In genomic region chr4:2251073-2251794, GRCh38 we compare ENCODE assay signal across 14 cellular contexts. TPM values are rescaled to one million over a fixed set of nuclear protein-coding genes. Genes with fewer than 3 reads are reported as not detected.
DNase-seq lines count a peak whose midpoint lies in the region; ATAC-seq and TF ChIP-seq lines count a peak whose summit lies in the region.
"Had no signal": no experiment of that assay in that cellular context is flagged by ENCODE, and none has a peak within 500 bp of the region (broad histone marks: within the 10 kb centered on the region; RNA-seq: fewer than 3 reads in every experiment).

No MANE protein-coding gene starts in this region.

- no peak overlapping the region for H2AFZ ChIP-seq in neuronal stem cell (ENCODE audit: low read length)
- H2AFZ ChIP-seq in GM23338, result no peak overlapping the region

- no peaks in the 10 kb centered on the region for H3K9me3 ChIP-seq in neuronal stem cell (replicated peaks in 1 of 2; ENCODE audit: control insufficient read depth in 2 of 2, insufficient read depth in 1 of 2, low read depth in 1 of 2, low read length in 2 of 2)
- H3K9me3 ChIP-seq: SJSA1 had no signal

- in situ Hi-C loops in GM13977 (cut with MboI; ENCODE audit: low pct_unique_long_range_greater_than_20kb, low sequenced_read_pairs, unreplicated experiment), result no loop called here

- H3K27ac Mint-ChIP-seq in CD14-positive monocyte (peak overlapping the region in 2 of 7 donors; percentile 6 to 20), GM23338 (no peak overlapping the region)
- H3K27ac Mint-ChIP-seq in central memory CD8-positive, alpha-beta T cell (ENCODE audit: low read depth), result no peak overlapping the region
- H3K27ac Mint-ChIP-seq: activated CD4-positive, alpha-beta T cell treated with anti-CD3 and anti-CD28 coated beads, Interleukin-2, amount 10 ng/mL, durations not matched to agents 24 days and 14 days; activated naive CD8-positive, alpha-beta T cell treated with anti-CD3 and anti-CD28 coated beads, Interleukin-2, amount 50 U/mL, for 24 hours had no signal

- H3K36me3 Mint-ChIP-seq in CD14-positive monocyte (peaks cover 46 to 70% of the 10 kb centered on the region in 2 donors), GM23338 (ENCODE audit: low read depth) (no peaks in the 10 kb centered on the region; the same call in 2 of the 3 replicates)
- peaks cover 50% of the 10 kb centered on the region for H3K36me3 Mint-ChIP-seq in central memory CD8-positive, alpha-beta T cell (ENCODE audit: insufficient read depth)
- peaks cover 9% of the 10 kb centered on the region for H3K36me3 Mint-ChIP-seq in activated T-cell treated with anti-CD3 and anti-CD28 coated beads, Interleukin-2, amount 50 U/mL, for 4 hours (ENCODE audit: insufficient read depth)

- H3K4me2 ChIP-seq in neuronal stem cell (ENCODE audit: insufficient read depth, low read length, poor library complexity, severe bottlenecking), result no peak overlapping the region
- no peak overlapping the region for H3K4me2 ChIP-seq in GM23338

- ATAC-seq in central memory CD8-positive, alpha-beta T cell (replicated peaks; ENCODE audit: extremely low read depth, poor library complexity, severe bottlenecking), result no peak
- no peak for ATAC-seq in activated T-cell treated with anti-CD3 and anti-CD28 coated beads, Interleukin-2, amount 50 U/mL, for 4 hours
- no peak for ATAC-seq in GM23338
- ATAC-seq: activated naive CD8-positive, alpha-beta T cell treated with anti-CD3 and anti-CD28 coated beads, Interleukin-2, amount 50 U/mL, for 24 hours; naive thymus-derived CD4-positive, alpha-beta T cell had no signal

- H3K4me1 ChIP-seq in neuronal stem cell (ENCODE audit: control insufficient read depth in 2 of 2, insufficient read depth in 1 of 2, low read depth in 1 of 2, low read length in 2 of 2) (no peaks in the 10 kb centered on the region), GM23338 (ENCODE audit: insufficient read depth) (peaks cover 5% of the 10 kb centered on the region; the same call in 1 of the 2 replicates)
- H3K4me1 ChIP-seq: SJSA1 had no signal

- no CpG with 5 or more reads among the region's 25 CpGs for WGBS in neuronal stem cell (ENCODE audit: extremely low coverage in 2 of 2, insufficient read length in 2 of 2, insufficient replicate concordance in 1 of 2), 2 donors

- no peak overlapping the region for H4K8ac ChIP-seq in neuronal stem cell (ENCODE audit: low read depth, low read length)

- H3F3A ChIP-seq in GM23338 (replicated peaks; ENCODE audit: low read depth), result no peaks in the 10 kb centered on the region

- intact Hi-C loops in CD14-positive monocyte (cut with micrococcal nuclease), result no loop called here

- no peak overlapping the region for H3K4me3 Mint-ChIP-seq in CD14-positive monocyte
- no peak overlapping the region for H3K4me3 Mint-ChIP-seq in central memory CD8-positive, alpha-beta T cell
- H3K4me3 Mint-ChIP-seq in activated T-cell treated with anti-CD3 and anti-CD28 coated beads, Interleukin-2, amount 50 U/mL, for 4 hours, result no peak overlapping the region
- H3K4me3 Mint-ChIP-seq in GM23338, result no peak overlapping the region
- H3K4me3 Mint-ChIP-seq: activated CD4-positive, alpha-beta T cell treated with anti-CD3 and anti-CD28 coated beads, Interleukin-2, amount 10 ng/mL, durations not matched to agents 24 days and 14 days; activated naive CD8-positive, alpha-beta T cell treated with anti-CD3 and anti-CD28 coated beads, Interleukin-2, amount 50 U/mL, for 24 hours; naive thymus-derived CD4-positive, alpha-beta T cell had no signal

- H4K91ac ChIP-seq in neuronal stem cell (ENCODE audit: low read depth, low read length, poor library complexity), result no peak overlapping the region

- H3K36me3 ChIP-seq in neuronal stem cell (replicated peaks in 1 of 2; ENCODE audit: control insufficient read depth in 2 of 2, insufficient read depth in 2 of 2, low read length in 2 of 2) (peaks cover 32 to 36% of the 10 kb centered on the region in 2 donors), GM23338 (ENCODE audit: insufficient read depth) (no peaks in the 10 kb centered on the region)
- H3K36me3 ChIP-seq: SJSA1 had no signal

- peak; percentile 41 for DNase-seq in CD14-positive monocyte (ENCODE audit: low spot score)
- peak; percentile 17 for DNase-seq in GM13977 (ENCODE audit: low spot score)
- peak; percentile 8 to 13 for DNase-seq in central memory CD8-positive, alpha-beta T cell (ENCODE audit: low spot score in 2 of 2)
- no peak for DNase-seq in neuronal stem cell (ENCODE audit: low spot score)
- no peak for DNase-seq in COLO668 (lab: John Stamatoyannopoulos, UW; ENCODE audit: unreplicated experiment)
- DNase-seq in activated T-cell treated with anti-CD3 and anti-CD28 coated beads, Interleukin-2, amount 50 U/mL, for 4 hours, result no peak
- no peak for DNase-seq in GM23338 (ENCODE audit: low spot score)
- no peak for DNase-seq in iPS-NIHi7 (ENCODE audit: extremely low spot score)
- DNase-seq: activated CD4-positive, alpha-beta T cell treated with anti-CD3 and anti-CD28 coated beads, Interleukin-2, amount 10 ng/mL, durations not matched to agents 24 days and 14 days; activated naive CD8-positive, alpha-beta T cell treated with anti-CD3 and anti-CD28 coated beads, Interleukin-2, amount 50 U/mL, for 24 hours; NCI-H1436 had no signal

- H3K27ac ChIP-seq in neuronal stem cell (replicated peaks; ENCODE audit: low read length) (no peak overlapping the region), GM23338 (ENCODE audit: low read depth) (no peak overlapping the region)
- H3K27ac ChIP-seq: coronary artery, SJSA1 had no signal

- no peaks in the 10 kb centered on the region for H3K9me3 Mint-ChIP-seq in CD14-positive monocyte
- H3K9me3 Mint-ChIP-seq in central memory CD8-positive, alpha-beta T cell, result no peaks in the 10 kb centered on the region
- no peaks in the 10 kb centered on the region for H3K9me3 Mint-ChIP-seq in activated T-cell treated with anti-CD3 and anti-CD28 coated beads, Interleukin-2, amount 50 U/mL, for 4 hours
- no peaks in the 10 kb centered on the region for H3K9me3 Mint-ChIP-seq in GM23338
- H3K9me3 Mint-ChIP-seq: activated CD4-positive, alpha-beta T cell treated with anti-CD3 and anti-CD28 coated beads, Interleukin-2, amount 10 ng/mL, durations not matched to agents 24 days and 14 days; activated naive CD8-positive, alpha-beta T cell treated with anti-CD3 and anti-CD28 coated beads, Interleukin-2, amount 50 U/mL, for 24 hours; naive thymus-derived CD4-positive, alpha-beta T cell had no signal

- H3K9ac ChIP-seq in neuronal stem cell (ENCODE audit: low read depth, low read length, poor library complexity), result no peak overlapping the region

- no peak overlapping the region for H3K18ac ChIP-seq in neuronal stem cell (ENCODE audit: low read length)

- TF ChIP-seq CTCF in CD14-positive monocyte (IDR thresholded peaks at IDR 0.05) (no peak), GM13977 (IDR thresholded peaks at IDR 0.05; ENCODE audit: extremely low read depth, insufficient read depth, missing control alignments) (no peak), GM23338 (conservative IDR thresholded peaks at IDR 0.05; ENCODE audit: low read depth in 2 of 2) (no peak)

- no peak overlapping the region for H3K4ac ChIP-seq in neuronal stem cell (ENCODE audit: low read length)

- no peak overlapping the region for H2BK5ac ChIP-seq in neuronal stem cell (ENCODE audit: low read length)

- no peak overlapping the region for H2BK15ac ChIP-seq in neuronal stem cell (ENCODE audit: low read length)

- no peak overlapping the region for H2AK5ac ChIP-seq in neuronal stem cell (ENCODE audit: low read depth, low read length)

- no peaks in the 10 kb centered on the region for H3K9me2 ChIP-seq in GM23338 (ENCODE audit: insufficient read depth)

- H3K79me1 ChIP-seq in neuronal stem cell (ENCODE audit: low read depth, low read length), result peaks cover 4% of the 10 kb centered on the region

- no peaks in the 10 kb centered on the region for H3K27me3 ChIP-seq in neuronal stem cell (ENCODE audit: control insufficient read depth in 3 of 3, insufficient read depth in 3 of 3, low read depth in 1 of 3, low read length in 3 of 3)
- H3K27me3 ChIP-seq in GM23338 (ENCODE audit: insufficient read depth), result no peaks in the 10 kb centered on the region
- H3K27me3 ChIP-seq: SJSA1 had no signal

- H2BK12ac ChIP-seq in neuronal stem cell (ENCODE audit: low read length), result no peak overlapping the region

- peak overlapping the region; percentile 73 for H3K23ac ChIP-seq in neuronal stem cell (ENCODE audit: low read depth, low read length, poor library complexity)

- H3K4me3 ChIP-seq in neuronal stem cell (ENCODE audit: low read length in 2 of 2) (no peak overlapping the region), GM23338 (no peak overlapping the region)
- H3K4me3 ChIP-seq: coronary artery, SJSA1 had no signal

- H3K4me1 Mint-ChIP-seq in CD14-positive monocyte (no peaks in the 10 kb centered on the region), GM23338 (peaks cover 15% of the 10 kb centered on the region)
- H3K4me1 Mint-ChIP-seq in central memory CD8-positive, alpha-beta T cell, result peaks cover 16% of the 10 kb centered on the region
- peaks cover 1% of the 10 kb centered on the region for H3K4me1 Mint-ChIP-seq in activated T-cell treated with anti-CD3 and anti-CD28 coated beads, Interleukin-2, amount 50 U/mL, for 4 hours (ENCODE audit: low read depth)
- H3K4me1 Mint-ChIP-seq: activated CD4-positive, alpha-beta T cell treated with anti-CD3 and anti-CD28 coated beads, Interleukin-2, amount 10 ng/mL, durations not matched to agents 24 days and 14 days; activated naive CD8-positive, alpha-beta T cell treated with anti-CD3 and anti-CD28 coated beads, Interleukin-2, amount 50 U/mL, for 24 hours had no signal

- H2BK120ac ChIP-seq in neuronal stem cell (ENCODE audit: low read depth, low read length), result no peak overlapping the region

- no peaks in the 10 kb centered on the region for H3K79me2 ChIP-seq in GM23338 (replicated peaks; ENCODE audit: insufficient read depth)

- H3K14ac ChIP-seq in neuronal stem cell (ENCODE audit: low read length), result peak overlapping the region; percentile 21

- H3K27me3 Mint-ChIP-seq in CD14-positive monocyte (ENCODE audit: low read depth in 3 of 3) (no peaks in the 10 kb centered on the region), GM23338 (ENCODE audit: insufficient read depth, low read depth, poor library complexity) (peaks cover 3% of the 10 kb centered on the region)
- no peaks in the 10 kb centered on the region for H3K27me3 Mint-ChIP-seq in central memory CD8-positive, alpha-beta T cell
- no peaks in the 10 kb centered on the region for H3K27me3 Mint-ChIP-seq in activated T-cell treated with anti-CD3 and anti-CD28 coated beads, Interleukin-2, amount 50 U/mL, for 4 hours (ENCODE audit: low read depth)
- H3K27me3 Mint-ChIP-seq: activated CD4-positive, alpha-beta T cell treated with anti-CD3 and anti-CD28 coated beads, Interleukin-2, amount 10 ng/mL, durations not matched to agents 24 days and 14 days; activated naive CD8-positive, alpha-beta T cell treated with anti-CD3 and anti-CD28 coated beads, Interleukin-2, amount 50 U/mL, for 24 hours; naive thymus-derived CD4-positive, alpha-beta T cell had no signal

- no peaks in the 10 kb centered on the region for H4K20me1 ChIP-seq in GM23338 (replicated peaks; ENCODE audit: insufficient read depth)

RNA-seq across cellular contexts. Expression of gene HAUS3, which starts 9.3 kb away (rescaled TPM):
- polyA plus RNA-seq in CD14-positive monocyte (1 to 10 TPM; 4.4 to 5.0 TPM), GM23338 (2016; fragmentation: Nextera tagmentation; extraction: Ambion mirVana) (16.3 and 21.4 TPM in 2 replicates)
- polyA plus RNA-seq in neuronal stem cell (2013, experiment 1 of 2), result 11.4 TPM
- 12.2 TPM for polyA plus RNA-seq in neuronal stem cell (2013, experiment 2 of 2)
- 10 to 100 TPM; 20.6 to 24.1 (median 22.5) TPM for total RNA-seq in activated T-cell treated with anti-CD3 and anti-CD28 coated beads, Interleukin-2, amount 50 U/mL, for 4 hours
- 23.7 and 36.0 TPM in 2 replicates for total RNA-seq in GM23338 (2014; rRNA removed; shearing (Covaris generic))

RNA-seq across cellular contexts. Expression of gene POLN, which starts 9.3 kb away (rescaled TPM):
- polyA plus RNA-seq in CD14-positive monocyte, result under 1 TPM; 0.08 to 0.33 TPM
- polyA plus RNA-seq in neuronal stem cell (2013, experiment 1 of 2), result 0.77 TPM
- polyA plus RNA-seq in neuronal stem cell (2013, experiment 2 of 2), result 0.54 TPM
- total RNA-seq in activated T-cell treated with anti-CD3 and anti-CD28 coated beads, Interleukin-2, amount 50 U/mL, for 4 hours, result 1 to 10 TPM in 1 of 3 donors, under 1 TPM in 2; 0.61 to 2.3 (median 0.90) TPM
- total RNA-seq in GM23338 (2014; rRNA removed; shearing (Covaris generic)), result 1.8 and 4.8 TPM in 2 replicates
- polyA plus RNA-seq in GM23338 (2016; fragmentation: Nextera tagmentation; extraction: Ambion mirVana), result 1.8 and 4.0 TPM in 2 replicates

RNA-seq across cellular contexts. Expression of gene MXD4, which starts 10.7 kb away (rescaled TPM):
- polyA plus RNA-seq in CD14-positive monocyte (10 to 100 TPM; 24.5 to 35.9 TPM), GM23338 (2016; fragmentation: Nextera tagmentation; extraction: Ambion mirVana) (6.9 and 11.5 TPM in 2 replicates)
- polyA plus RNA-seq in neuronal stem cell (2013, experiment 1 of 2), result 45.6 TPM
- polyA plus RNA-seq in neuronal stem cell (2013, experiment 2 of 2), result 47.1 TPM
- total RNA-seq in activated T-cell treated with anti-CD3 and anti-CD28 coated beads, Interleukin-2, amount 50 U/mL, for 4 hours, result 1 to 10 TPM; 5.1 to 6.3 (median 5.4) TPM
- 19.9 and 26.4 TPM in 2 replicates for total RNA-seq in GM23338 (2014; rRNA removed; shearing (Covaris generic))

Comparison
In these comparisons a context has a peak if more than half of its experiments do, and no peak if none do; other contexts are left out.
1. DNase-seq: peak in CD14-positive monocyte (single experiment), GM13977 (single experiment) and central memory CD8-positive, alpha-beta T cell (2 of 2); none in neuronal stem cell (single experiment), COLO668 (single experiment), activated T-cell treated with anti-CD3 and anti-CD28 coated beads, Interleukin-2, amount 50 U/mL, for 4 hours (single experiment), GM23338 (single experiment) and iPS-NIHi7 (single experiment).